ENCODE assay signal across 9 cellular contexts in the genomic region with DNA sequence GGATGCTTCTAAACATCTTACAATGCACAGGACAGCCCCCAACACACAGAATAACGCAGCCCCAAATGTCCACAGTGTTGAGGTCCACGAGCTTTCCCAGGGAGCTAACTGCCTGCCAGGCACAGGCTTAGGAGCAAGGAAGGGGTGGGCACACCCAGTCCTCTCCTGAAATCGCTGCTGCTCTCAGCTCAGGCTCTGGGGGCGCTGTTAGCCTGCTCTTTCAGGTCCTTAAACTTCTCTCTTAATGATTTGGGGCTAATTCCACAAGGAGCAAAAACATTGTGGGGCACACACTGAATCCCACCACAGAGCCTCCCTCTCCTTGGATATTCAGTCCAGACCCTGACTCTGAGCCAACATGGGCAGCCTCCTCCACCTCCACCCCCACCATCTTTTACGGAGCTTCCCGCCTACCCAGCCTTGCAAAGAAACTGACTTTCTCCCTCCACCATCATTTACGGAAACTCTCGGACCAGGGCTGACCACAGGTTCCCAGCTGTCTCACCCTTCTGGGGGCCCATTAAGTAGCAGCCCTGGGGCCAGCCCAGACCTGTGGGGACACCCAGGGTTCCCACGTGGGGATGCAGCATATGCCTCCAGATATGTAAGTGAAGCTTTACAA. TPM values are rescaled to one million over a fixed set of nuclear protein-coding genes. Genes with fewer than 3 reads are reported as not detected.
A peak's percentile ranks its signal among the peaks of the same experiment; 100 is the strongest.
DNase-seq lines count a peak whose midpoint lies in the region; ATAC-seq and TF ChIP-seq lines count a peak whose summit lies in the region.
"Had no signal": no experiment of that assay in that cellular context is flagged by ENCODE, and none has a peak within 500 bp of the region (broad histone marks: within the 10 kb centered on the region; RNA-seq: fewer than 3 reads in every experiment).

No MANE protein-coding gene starts in this region.

- peak in 1 of 2 donors; percentile 14 for ATAC-seq in left cardiac atrium
- ATAC-seq in HG02610 (IDR thresholded peaks at IDR 0.05; ENCODE audit: unreplicated experiment) = no peak
- ATAC-seq in GM19023 (IDR thresholded peaks at IDR 0.05; ENCODE audit: unreplicated experiment) = no peak

- DNase-seq in NCI-H748 (lab: John Stamatoyannopoulos, UW; ENCODE audit: unreplicated experiment) (peak; percentile 36), NCI-H748 treated with DMSO at 0.1 percent for 48 hours (lab: John Stamatoyannopoulos, UW) (no peak), LNCaP clone FGC (ENCODE audit: low read depth) (no peak), left cardiac atrium (peak; percentile 45)
- DNase-seq in activated CD4-positive, alpha-beta T cell treated with anti-CD3 and anti-CD28 coated beads, Interleukin-2, amount 50 U/mL, for 48 hours = peak; percentile 41 to 49
- peak; percentile 23 for DNase-seq in stimulated activated CD4-positive, alpha-beta T cell treated with anti-CD3 and anti-CD28 coated beads, Interleukin-4, amount 100 ng/mL, for 1 hour

- intact Hi-C loops in left cardiac atrium (cut with DNase I) = no loop called here

- peak; percentile 59 for TF ChIP-seq CTCF in LNCaP clone FGC (IDR thresholded peaks at IDR 0.05; ENCODE audit: control insufficient read depth, extremely low read depth, insufficient read depth)

- no peak overlapping the region for H3K4me3 ChIP-seq in LNCaP clone FGC (ENCODE audit: low read depth, low read length)

RNA-seq across cellular contexts. Expression of a gene that starts 1.1 kb away (rescaled TPM):
- total RNA-seq in left cardiac atrium = not detected
- total RNA-seq: CD8-positive, alpha-beta memory T cell had no signal

RNA-seq across cellular contexts. Expression of a gene that starts 20.3 kb away (rescaled TPM):
- 1 to 10 TPM; 1.6 to 2.1 TPM for total RNA-seq in left cardiac atrium

RNA-seq across cellular contexts. Expression of a gene that starts 25.8 kb away (rescaled TPM):
- not detected for total RNA-seq in left cardiac atrium
- total RNA-seq: CD8-positive, alpha-beta memory T cell had no signal

RNA-seq across cellular contexts. Expression of a gene that starts 35.0 kb away (rescaled TPM):
- total RNA-seq in left cardiac atrium = under 1 TPM; 0.29 to 0.32 TPM

RNA-seq across cellular contexts. Expression of a gene that starts 57.3 kb away (rescaled TPM):
- total RNA-seq in left cardiac atrium = 1 to 10 TPM in 1 of 2 donors, under 1 TPM in 1; 0.65 to 1.4 TPM
- total RNA-seq: CD8-positive, alpha-beta memory T cell had no signal

Comparison
In these comparisons a context has a peak if more than half of its experiments do, and no peak if none do; other contexts are left out.
1. DNase-seq: peak in NCI-H748 (single experiment), activated CD4-positive, alpha-beta T cell treated with anti-CD3 and anti-CD28 coated beads, Interleukin-2, amount 50 U/mL, for 48 hours (2 of 2), left cardiac atrium (single experiment) and stimulated activated CD4-positive, alpha-beta T cell treated with anti-CD3 and anti-CD28 coated beads, Interleukin-4, amount 100 ng/mL, for 1 hour (single experiment); none in NCI-H748 treated with DMSO at 0.1 percent for 48 hours (single experiment) and LNCaP clone FGC (single experiment).